Comparison of ENCODE assay signal across 22 cellular contexts in the genomic region with DNA sequence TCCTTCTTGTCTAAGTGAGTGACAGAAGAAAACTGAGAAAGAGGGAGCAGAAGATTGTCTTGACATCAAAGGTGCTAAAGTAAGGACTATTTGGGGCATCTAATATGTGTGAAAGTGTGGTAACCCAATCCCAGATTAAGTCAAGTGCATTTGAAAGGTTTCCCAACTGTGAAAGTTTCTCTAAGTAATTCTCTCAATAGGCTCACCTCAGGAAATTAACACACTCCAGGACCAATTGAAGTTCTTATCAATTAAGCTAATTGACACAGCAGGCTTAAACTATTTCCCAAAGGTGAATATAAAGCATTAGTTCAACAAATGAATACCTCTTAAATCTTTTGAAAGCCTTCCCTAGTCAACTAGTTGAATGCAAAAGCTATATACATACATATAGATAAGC.
A peak's percentile ranks its signal among the peaks of the same experiment; 100 is the strongest.
DNase-seq lines count a peak whose midpoint lies in the region; ATAC-seq and FAIRE-seq lines count a peak whose summit lies in the region.
"Had no signal": no experiment of that assay in that cellular context is flagged by ENCODE, and none has a peak within 500 bp of the region (broad histone marks: within the 10 kb centered on the region; RNA-seq: fewer than 3 reads in every experiment).

No MANE protein-coding gene starts in this region.

- H3K27ac Mint-ChIP-seq in activated T-cell treated with anti-CD3 and anti-CD28 coated beads, Interleukin-2, amount 50 U/mL, for 72 hours: no peak overlapping the region

- H3K27ac ChIP-seq in HUES48 (ENCODE audit: low read depth, low read length) (no peak overlapping the region), iPS-20b (ENCODE audit: low read length) (no peak overlapping the region)
- H3K27ac ChIP-seq: GM23248, RWPE1, SK-N-MC had no signal

- FAIRE-seq in GM19239 (lab: Jason Lieb, UNC): peak; percentile 26
- FAIRE-seq: D721Med had no signal

- no peaks in the 10 kb centered on the region for H3K27me3 Mint-ChIP-seq in activated T-cell treated with anti-CD3 and anti-CD28 coated beads, Interleukin-2, amount 50 U/mL, for 72 hours (ENCODE audit: low read depth)

- DNase-seq in GM19239 (ENCODE audit: insufficient read length, low spot score) (no peak), NT2/D1 (ENCODE audit: low read depth, low spot score) (peak; percentile 27), Kasumi-1 (lab: John Stamatoyannopoulos, UW) (no peak)
- DNase-seq in activated T-cell treated with anti-CD3 and anti-CD28 coated beads, Interleukin-2, amount 50 U/mL, for 72 hours: no peak
- DNase-seq: BE2C, DMS53, EL, GM23248, Karpas-422, NCI-H2029 treated with DMSO at 0.1 percent for 48 hours, NCI-H446 treated with DMSO at 0.1 percent for 48 hours, SHP77 treated with DMSO at 0.1 percent for 48 hours, SW 1271, T-helper 2 cell had no signal

- H3K9me3 ChIP-seq in HUES48 (ENCODE audit: control insufficient read depth, insufficient read depth, low read length) (no peaks in the 10 kb centered on the region), NT2/D1 (ENCODE audit: insufficient read depth, low read length) (no peaks in the 10 kb centered on the region), iPS-20b (ENCODE audit: insufficient read depth, low read depth, low read length) (no peaks in the 10 kb centered on the region)
- H3K9me3 ChIP-seq: BE2C had no signal

- H3K9ac ChIP-seq in HUES48 (ENCODE audit: low read depth, low read length) (no peak overlapping the region), NT2/D1 (ENCODE audit: insufficient read length, low read depth) (no peak overlapping the region), iPS-20b (ENCODE audit: low read depth, low read length) (no peak overlapping the region)
- H3K9ac ChIP-seq: GM23248 had no signal

- peaks cover 0 to 5% of the 10 kb centered on the region in 2 donors for H3K9me3 Mint-ChIP-seq in activated T-cell treated with anti-CD3 and anti-CD28 coated beads, Interleukin-2, amount 50 U/mL, for 72 hours

- H3K4me3 Mint-ChIP-seq in activated T-cell treated with anti-CD3 and anti-CD28 coated beads, Interleukin-2, amount 50 U/mL, for 72 hours: no peak overlapping the region

- no peaks in the 10 kb centered on the region for H3K4me1 Mint-ChIP-seq in activated T-cell treated with anti-CD3 and anti-CD28 coated beads, Interleukin-2, amount 50 U/mL, for 72 hours (ENCODE audit: low read depth)

- H3K4me3 ChIP-seq in HUES48 (ENCODE audit: low read depth, low read length) (peak overlapping the region; percentile 15; the same call in 1 of the 2 replicates), NT2/D1 (ENCODE audit: insufficient read length, low read depth) (no peak overlapping the region), iPS-20b (ENCODE audit: low read length) (peak overlapping the region; percentile 8)
- H3K4me3 ChIP-seq: GM23248, SK-N-MC had no signal

- no peaks in the 10 kb centered on the region for H3K36me3 ChIP-seq in HUES48 (ENCODE audit: control insufficient read depth, insufficient read depth, low read length)
- no peaks in the 10 kb centered on the region for H3K36me3 ChIP-seq in NT2/D1 (ENCODE audit: insufficient read depth, insufficient read length, low read length)
- no peaks in the 10 kb centered on the region for H3K36me3 ChIP-seq in iPS-20b (ENCODE audit: insufficient read depth, low read depth, low read length)
- H3K36me3 ChIP-seq: BE2C had no signal

- ATAC-seq in GM19452 (IDR thresholded peaks at IDR 0.05; ENCODE audit: unreplicated experiment): no peak
- no peak for ATAC-seq in GM21723 (IDR thresholded peaks at IDR 0.05; ENCODE audit: unreplicated experiment)
- no peak for ATAC-seq in activated T-cell treated with anti-CD3 and anti-CD28 coated beads, Interleukin-2, amount 50 U/mL, for 72 hours (replicated peaks in 1 of 2)
- ATAC-seq: HCT116 had no signal

- H3K27me3 ChIP-seq in HUES48 (ENCODE audit: control insufficient read depth, insufficient read depth, low read length) (peaks cover 71% of the 10 kb centered on the region), NT2/D1 (ENCODE audit: insufficient read depth, insufficient read length) (no peaks in the 10 kb centered on the region), iPS-20b (ENCODE audit: insufficient read depth, low read length) (peaks cover 81% of the 10 kb centered on the region)
- H3K27me3 ChIP-seq: BE2C had no signal

- H3K4me1 ChIP-seq in HUES48 (ENCODE audit: control insufficient read depth, insufficient read depth, low read length) (peaks cover 37% of the 10 kb centered on the region), NT2/D1 (ENCODE audit: insufficient read depth, insufficient read length) (no peaks in the 10 kb centered on the region), iPS-20b (ENCODE audit: insufficient read depth, low read length) (peaks cover 11% of the 10 kb centered on the region; the same call in 1 of the 2 replicates)
- H3K4me1 ChIP-seq: BE2C had no signal

- H3K36me3 Mint-ChIP-seq in activated T-cell treated with anti-CD3 and anti-CD28 coated beads, Interleukin-2, amount 50 U/mL, for 72 hours (ENCODE audit: insufficient read depth in 2 of 2): no peaks in the 10 kb centered on the region
